In the genomic region with DNA sequence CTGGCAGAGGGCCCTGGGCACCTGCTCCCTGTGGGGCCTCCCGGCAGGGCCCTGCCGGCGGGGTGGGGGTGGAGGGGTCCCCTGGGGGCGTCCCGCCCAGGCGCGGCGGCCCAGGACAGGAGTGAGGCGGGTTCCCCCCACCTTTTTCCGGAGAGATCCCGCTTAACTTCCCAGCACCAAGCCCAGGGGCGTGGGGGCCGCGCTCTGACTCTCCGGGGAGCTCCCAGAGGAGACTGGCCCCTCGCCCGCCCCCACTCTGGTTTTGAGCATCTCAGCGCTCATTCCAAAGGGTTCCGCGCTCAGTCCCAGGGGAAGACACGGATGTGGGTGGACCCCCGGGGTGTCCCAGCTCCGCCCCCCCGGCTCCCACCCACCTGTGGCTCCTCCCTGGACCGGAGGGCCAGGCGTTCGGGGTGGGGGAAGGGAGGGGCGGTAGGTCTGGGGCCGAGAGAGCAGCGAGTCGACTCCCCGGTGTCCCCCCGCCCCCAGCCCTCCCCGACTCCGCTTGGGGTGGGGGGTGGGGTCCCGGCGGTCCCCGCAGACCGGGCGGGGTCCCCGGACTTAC, we compare ENCODE assay signal across 1 cellular context.
TF ChIP-seq lines count a peak whose summit lies in the region.

No MANE protein-coding gene starts in this region.

TF ChIP-seq in HepG2, 621 proteins besides CTCF, POLR2A, EP300 and RAD21:
- TF ChIP-seq, protein P1, sequence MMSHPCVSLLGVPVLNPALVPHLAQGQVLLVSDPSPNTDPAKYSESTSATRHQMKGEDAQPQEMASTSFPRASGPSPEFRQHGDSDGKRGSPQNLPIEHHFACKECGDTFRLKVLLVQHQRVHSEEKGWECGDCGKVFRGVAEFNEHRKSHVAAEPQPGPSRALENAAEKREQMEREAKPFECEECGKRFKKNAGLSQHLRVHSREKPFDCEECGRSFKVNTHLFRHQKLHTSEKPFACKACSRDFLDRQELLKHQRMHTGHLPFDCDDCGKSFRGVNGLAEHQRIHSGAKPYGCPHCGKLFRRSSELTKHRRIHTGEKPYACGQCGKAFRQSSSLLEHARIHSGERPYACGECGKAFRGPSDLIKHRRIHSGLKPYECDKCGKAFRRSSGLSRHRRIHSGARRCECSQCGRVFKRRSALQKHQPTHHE (CRISPR knock-in tag; IDR thresholded peaks at IDR 0.05; ENCODE audit: borderline replicate concordance): no peak
- no peak for TF ChIP-seq FOXJ3 (CRISPR knock-in tag; IDR thresholded peaks at IDR 0.05; ENCODE audit: borderline replicate concordance)
- TF ChIP-seq POLR2G (IDR thresholded peaks at IDR 0.05; ENCODE audit: low read depth, low read length): no peak
- no peak for TF ChIP-seq U2AF2 (IDR thresholded peaks at IDR 0.05; ENCODE audit: low read depth, low read length)
- TF ChIP-seq ZFY (CRISPR knock-in tag; IDR thresholded peaks at IDR 0.05): no peak
- no peak for TF ChIP-seq RXRA (CRISPR knock-in tag; IDR thresholded peaks at IDR 0.05)
- TF ChIP-seq, protein P2, sequence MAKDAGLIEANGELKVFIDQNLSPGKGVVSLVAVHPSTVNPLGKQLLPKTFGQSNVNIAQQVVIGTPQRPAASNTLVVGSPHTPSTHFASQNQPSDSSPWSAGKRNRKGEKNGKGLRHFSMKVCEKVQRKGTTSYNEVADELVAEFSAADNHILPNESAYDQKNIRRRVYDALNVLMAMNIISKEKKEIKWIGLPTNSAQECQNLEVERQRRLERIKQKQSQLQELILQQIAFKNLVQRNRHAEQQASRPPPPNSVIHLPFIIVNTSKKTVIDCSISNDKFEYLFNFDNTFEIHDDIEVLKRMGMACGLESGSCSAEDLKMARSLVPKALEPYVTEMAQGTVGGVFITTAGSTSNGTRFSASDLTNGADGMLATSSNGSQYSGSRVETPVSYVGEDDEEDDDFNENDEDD (CRISPR knock-in tag; IDR thresholded peaks at IDR 0.05; ENCODE audit: borderline replicate concordance): no peak
- TF ChIP-seq BHLHE40 (IDR thresholded peaks at IDR 0.05; ENCODE audit: low read length): no peak
- no peak for TF ChIP-seq ZNF589 (CRISPR knock-in tag; conservative IDR thresholded peaks at IDR 0.05)
- no peak for TF ChIP-seq ZNF772 (CRISPR knock-in tag; IDR thresholded peaks at IDR 0.05)
- no peak for TF ChIP-seq NFKB2 (CRISPR knock-in tag; IDR thresholded peaks at IDR 0.05; ENCODE audit: borderline replicate concordance)
- TF ChIP-seq, protein P3, sequence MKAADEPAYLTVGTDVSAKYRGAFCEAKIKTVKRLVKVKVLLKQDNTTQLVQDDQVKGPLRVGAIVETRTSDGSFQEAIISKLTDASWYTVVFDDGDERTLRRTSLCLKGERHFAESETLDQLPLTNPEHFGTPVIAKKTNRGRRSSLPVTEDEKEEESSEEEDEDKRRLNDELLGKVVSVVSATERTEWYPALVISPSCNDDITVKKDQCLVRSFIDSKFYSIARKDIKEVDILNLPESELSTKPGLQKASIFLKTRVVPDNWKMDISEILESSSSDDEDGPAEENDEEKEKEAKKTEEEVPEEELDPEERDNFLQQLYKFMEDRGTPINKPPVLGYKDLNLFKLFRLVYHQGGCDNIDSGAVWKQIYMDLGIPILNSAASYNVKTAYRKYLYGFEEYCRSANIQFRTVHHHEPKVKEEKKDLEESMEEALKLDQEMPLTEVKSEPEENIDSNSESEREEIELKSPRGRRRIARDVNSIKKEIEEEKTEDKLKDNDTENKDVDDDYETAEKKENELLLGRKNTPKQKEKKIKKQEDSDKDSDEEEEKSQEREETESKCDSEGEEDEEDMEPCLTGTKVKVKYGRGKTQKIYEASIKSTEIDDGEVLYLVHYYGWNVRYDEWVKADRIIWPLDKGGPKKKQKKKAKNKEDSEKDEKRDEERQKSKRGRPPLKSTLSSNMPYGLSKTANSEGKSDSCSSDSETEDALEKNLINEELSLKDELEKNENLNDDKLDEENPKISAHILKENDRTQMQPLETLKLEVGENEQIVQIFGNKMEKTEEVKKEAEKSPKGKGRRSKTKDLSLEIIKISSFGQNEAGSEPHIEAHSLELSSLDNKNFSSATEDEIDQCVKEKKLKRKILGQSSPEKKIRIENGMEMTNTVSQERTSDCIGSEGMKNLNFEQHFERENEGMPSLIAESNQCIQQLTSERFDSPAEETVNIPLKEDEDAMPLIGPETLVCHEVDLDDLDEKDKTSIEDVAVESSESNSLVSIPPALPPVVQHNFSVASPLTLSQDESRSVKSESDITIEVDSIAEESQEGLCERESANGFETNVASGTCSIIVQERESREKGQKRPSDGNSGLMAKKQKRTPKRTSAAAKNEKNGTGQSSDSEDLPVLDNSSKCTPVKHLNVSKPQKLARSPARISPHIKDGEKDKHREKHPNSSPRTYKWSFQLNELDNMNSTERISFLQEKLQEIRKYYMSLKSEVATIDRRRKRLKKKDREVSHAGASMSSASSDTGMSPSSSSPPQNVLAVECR (CRISPR knock-in tag; IDR thresholded peaks at IDR 0.05; ENCODE audit: borderline replicate concordance): no peak
